Comparison of ENCODE assay signal across 1 cellular context in genomic region chr3:170563712-170564423, GRCh38.
A peak's percentile ranks its signal among the peaks of the same experiment; 100 is the strongest.
TF ChIP-seq lines count a peak whose summit lies in the region.

No MANE protein-coding gene starts in this region.

TF ChIP-seq in K562, 482 proteins besides CTCF, POLR2A, EP300 and RAD21 (continued from another document):
- TF ChIP-seq CUX1 (CRISPR knock-in tag; IDR thresholded peaks at IDR 0.05) (no peak), OTX1 (CRISPR knock-in tag; IDR thresholded peaks at IDR 0.05) (no peak), ZFP30 (CRISPR knock-in tag; IDR thresholded peaks at IDR 0.05; ENCODE audit: borderline replicate concordance) (no peak), CBX5 (IDR thresholded peaks at IDR 0.05; ENCODE audit: borderline replicate concordance, low read depth) (no peak), SNRNP70 (optimal IDR thresholded peaks at IDR 0.05; ENCODE audit: low read depth, low read length) (no peak), COPS2 (conservative IDR thresholded peaks at IDR 0.05) (no peak), NCOA2 (IDR thresholded peaks at IDR 0.05; ENCODE audit: partially characterized antibody in 2 of 2) (no peak), ETV1 (tag; conservative IDR thresholded peaks at IDR 0.05; ENCODE audit: low read depth) (0 out of 2 replicates have a peak, but pooled peaks have one; percentile 14), KAT8 (IDR thresholded peaks at IDR 0.05; ENCODE audit: low read depth) (no peak), FOXP4 (CRISPR knock-in tag; IDR thresholded peaks at IDR 0.05; ENCODE audit: borderline replicate concordance) (no peak), SETDB1 (IDR thresholded peaks at IDR 0.05; ENCODE audit: low read length) (no peak), SPI1 (IDR thresholded peaks at IDR 0.05; ENCODE audit: borderline replicate concordance, low read depth, low read length) (peak; percentile 68; the same call in 1 of the 2 replicates), ZNF699 (CRISPR knock-in tag; IDR thresholded peaks at IDR 0.05; ENCODE audit: insufficient replicate concordance) (no peak), CLOCK (CRISPR knock-in tag; IDR thresholded peaks at IDR 0.05; ENCODE audit: borderline replicate concordance) (no peak), CSDE1 (IDR thresholded peaks at IDR 0.05) (no peak), HINFP (tag; conservative IDR thresholded peaks at IDR 0.05; ENCODE audit: low read depth) (no peak), ELF1 (tag; IDR thresholded peaks at IDR 0.05) (peak; percentile 46), GABPA (tag; conservative IDR thresholded peaks at IDR 0.05; ENCODE audit: low read depth) (peak; percentile 60), NR2C2 (CRISPR knock-in tag; IDR thresholded peaks at IDR 0.05) (no peak), NR2C2 (tag; IDR thresholded peaks at IDR 0.05) (peak; percentile 75; the same call in 1 of the 2 replicates), STAT5B (CRISPR knock-in tag; IDR thresholded peaks at IDR 0.05) (no peak), SREBF1 (IDR thresholded peaks at IDR 0.05; ENCODE audit: borderline replicate concordance, low read depth, low read length) (no peak), ARID4B (CRISPR knock-in tag; IDR thresholded peaks at IDR 0.05) (no peak), ETV5 (CRISPR knock-in tag; IDR thresholded peaks at IDR 0.05; ENCODE audit: low read depth) (no peak), KDM1A (IDR thresholded peaks at IDR 0.05) (no peak), ERF (CRISPR knock-in tag; IDR thresholded peaks at IDR 0.05) (no peak), ZNF717 (CRISPR knock-in tag; IDR thresholded peaks at IDR 0.05) (no peak), STAT6 (CRISPR knock-in tag; IDR thresholded peaks at IDR 0.05) (no peak), NELFE (IDR thresholded peaks at IDR 0.05; ENCODE audit: insufficient read depth, insufficient read length) (no peak), IRF1 (CRISPR knock-in tag; IDR thresholded peaks at IDR 0.05; ENCODE audit: borderline replicate concordance) (no peak), NFIX (CRISPR knock-in tag; IDR thresholded peaks at IDR 0.05; ENCODE audit: low read depth) (no peak), PHF21A (IDR thresholded peaks at IDR 0.05; ENCODE audit: borderline replicate concordance, low read depth) (no peak), NCOA6 (IDR thresholded peaks at IDR 0.05) (no peak), POLR2G (IDR thresholded peaks at IDR 0.05; ENCODE audit: low read depth, low read length) (no peak), MTA3 (IDR thresholded peaks at IDR 0.05; ENCODE audit: borderline replicate concordance) (no peak), ZNF165 (CRISPR knock-in tag; IDR thresholded peaks at IDR 0.05; ENCODE audit: borderline replicate concordance) (no peak), ZNF253 (CRISPR knock-in tag; conservative IDR thresholded peaks at IDR 0.05) (no peak), HDAC2 (IDR thresholded peaks at IDR 0.05) (no peak), ATF2 (CRISPR knock-in tag; IDR thresholded peaks at IDR 0.05) (no peak), TSC22D4 (tag; IDR thresholded peaks at IDR 0.05) (no peak), PHB (CRISPR knock-in tag; IDR thresholded peaks at IDR 0.05) (no peak)
